17 cellular contexts compared by ENCODE assay signal in the genomic region with DNA sequence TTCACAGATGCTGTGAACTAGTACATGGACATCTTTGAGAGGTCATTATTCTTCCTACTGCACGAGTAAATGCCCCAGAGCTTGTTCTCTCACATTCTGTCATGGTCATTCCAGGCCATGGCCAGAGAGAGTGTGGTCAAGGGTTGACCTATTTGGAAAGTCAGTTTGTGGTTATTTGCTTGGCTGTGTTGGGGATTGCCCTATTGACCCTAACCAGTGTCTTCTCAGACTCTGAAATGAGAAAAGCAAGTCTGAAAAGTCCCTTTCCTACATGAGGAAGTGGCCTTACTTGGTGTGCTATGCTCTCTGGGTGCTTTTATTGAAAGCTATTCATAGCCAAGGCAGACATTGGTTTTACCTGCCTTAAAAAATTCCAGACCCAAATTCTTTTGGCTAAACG. TPM values are rescaled to one million over a fixed set of nuclear protein-coding genes. Genes with fewer than 3 reads are reported as not detected.
DNase-seq lines count a peak whose midpoint lies in the region; ATAC-seq and TF ChIP-seq lines count a peak whose summit lies in the region.
"Had no signal": no experiment of that assay in that cellular context is flagged by ENCODE, and none has a peak within 500 bp of the region (broad histone marks: within the 10 kb centered on the region; RNA-seq: fewer than 3 reads in every experiment).

No MANE protein-coding gene starts in this region.

- intact Hi-C loops in natural killer cell (cut with micrococcal nuclease) (no loop called here), heart right ventricle (cut with DNase I) (loop anchor here in 3 of 10 donors (10.0 kb wide), 2 partner anchors 1239 to 1329 kb away; no protein-coding TSS in a partner anchor)

- peaks cover 0 to 4% of the 10 kb centered on the region in 2 donors for H3K4me1 Mint-ChIP-seq in natural killer cell

- no peaks in the 10 kb centered on the region for H3K36me3 Mint-ChIP-seq in natural killer cell

- no peak for TF ChIP-seq CTCF in GM12864 (IDR thresholded peaks at IDR 0.05; ENCODE audit: low read depth, low read length, missing control alignments)
- TF ChIP-seq CTCF in natural killer cell (IDR thresholded peaks at IDR 0.05): no peak
- no peak for TF ChIP-seq CTCF in heart right ventricle (IDR thresholded peaks at IDR 0.05)

- no peaks in the 10 kb centered on the region for H3K36me3 ChIP-seq in heart right ventricle
- H3K36me3 ChIP-seq: thoracic aorta had no signal

- DNase-seq in GM12864 (ENCODE audit: low read depth) (peak; percentile 39), MV-4-11 (lab: John Stamatoyannopoulos, UW) (peak; percentile 56), GM19238 (ENCODE audit: insufficient read length, low spot score) (no peak), natural killer cell (no peak), heart right ventricle (no peak)
- DNase-seq: activated T-cell treated with anti-CD3 and anti-CD28 coated beads, Interleukin-2, amount 50 U/mL, for 72 hours; endodermal cell; NCI-H1048; NCI-H69 had no signal

- no peaks in the 10 kb centered on the region for H3K9me3 Mint-ChIP-seq in natural killer cell

- no peak overlapping the region for H3K4me3 ChIP-seq in GM12864 (ENCODE audit: low read depth, low read length)
- no peak overlapping the region for H3K4me3 ChIP-seq in heart right ventricle
- H3K4me3 ChIP-seq: hepatocyte, thoracic aorta had no signal

- peaks cover 0 to 13% (median 0%) of the 10 kb centered on the region in 11 donors for H3K9me3 ChIP-seq in heart right ventricle
- H3K9me3 ChIP-seq: thoracic aorta had no signal

- peaks cover 16 to 18% of the 10 kb centered on the region in 2 donors for H3K27me3 Mint-ChIP-seq in natural killer cell (ENCODE audit: low read depth in 2 of 2)

- H3K27ac ChIP-seq in heart right ventricle: no peak overlapping the region
- H3K27ac ChIP-seq: hepatocyte, thoracic aorta had no signal

- H3K27me3 ChIP-seq in heart right ventricle: peaks cover 0 to 12% (median 0%) of the 10 kb centered on the region in 7 donors
- H3K27me3 ChIP-seq: hepatocyte had no signal

- H3K4me1 ChIP-seq in heart right ventricle: peaks cover 0 to 8% (median under 1%) of the 10 kb centered on the region in 9 donors

- no peak overlapping the region for H3K27ac Mint-ChIP-seq in natural killer cell
- H3K27ac Mint-ChIP-seq: activated T-cell treated with anti-CD3 and anti-CD28 coated beads, Interleukin-2, amount 50 U/mL, for 72 hours; endodermal cell had no signal

- whole genome bisulfite sequencing in heart right ventricle, 2 donors: 64 to 65% methylated on average over 2 of the region's 2 CpGs

- ATAC-seq in GM19395 (IDR thresholded peaks at IDR 0.05; ENCODE audit: unreplicated experiment) (peak; percentile 74), HG02852 (IDR thresholded peaks at IDR 0.05; ENCODE audit: unreplicated experiment) (peak; percentile 84), HG03025 (IDR thresholded peaks at IDR 0.05; ENCODE audit: low FRiP score, unreplicated experiment) (no peak), natural killer cell (no peak), heart right ventricle (no peak)
- ATAC-seq: activated CD4-positive, CD25-positive, alpha-beta regulatory T cell treated with anti-CD3 and anti-CD28 coated beads, Interleukin-2, amount 50 U/mL, for 24 hours; activated T-cell treated with anti-CD3 and anti-CD28 coated beads, Interleukin-2, amount 50 U/mL, for 72 hours had no signal

- H3K4me3 Mint-ChIP-seq in natural killer cell: no peak overlapping the region
- H3K4me3 Mint-ChIP-seq: activated T-cell treated with anti-CD3 and anti-CD28 coated beads, Interleukin-2, amount 50 U/mL, for 72 hours; endodermal cell had no signal

RNA-seq across cellular contexts. Expression of a gene that starts 26.6 kb away (rescaled TPM):
- not detected for total RNA-seq in natural killer cell
- 1 to 10 TPM in 7 of 10 donors, under 1 TPM in 3; 0.21 to 8.1 (median 3.0) TPM for total RNA-seq in heart right ventricle
- 1 to 10 TPM in 1 of 2 donors, under 1 TPM in 1; 0.71 to 2.6 TPM for polyA plus RNA-seq in heart right ventricle
- total RNA-seq: lung microvascular endothelial cell, pulmonary artery endothelial cell had no signal

Comparison
In these comparisons a context has a peak if more than half of its experiments do, and no peak if none do; other contexts are left out.
1. DNase-seq: peak in GM12864 (single experiment) and MV-4-11 (single experiment); none in GM19238 (single experiment), natural killer cell (single experiment) and heart right ventricle (0 of 2).
2. ATAC-seq: peak in GM19395 (single experiment) and HG02852 (single experiment); none in HG03025 (single experiment), natural killer cell (0 of 3) and heart right ventricle (0 of 8).